In the genomic region with DNA sequence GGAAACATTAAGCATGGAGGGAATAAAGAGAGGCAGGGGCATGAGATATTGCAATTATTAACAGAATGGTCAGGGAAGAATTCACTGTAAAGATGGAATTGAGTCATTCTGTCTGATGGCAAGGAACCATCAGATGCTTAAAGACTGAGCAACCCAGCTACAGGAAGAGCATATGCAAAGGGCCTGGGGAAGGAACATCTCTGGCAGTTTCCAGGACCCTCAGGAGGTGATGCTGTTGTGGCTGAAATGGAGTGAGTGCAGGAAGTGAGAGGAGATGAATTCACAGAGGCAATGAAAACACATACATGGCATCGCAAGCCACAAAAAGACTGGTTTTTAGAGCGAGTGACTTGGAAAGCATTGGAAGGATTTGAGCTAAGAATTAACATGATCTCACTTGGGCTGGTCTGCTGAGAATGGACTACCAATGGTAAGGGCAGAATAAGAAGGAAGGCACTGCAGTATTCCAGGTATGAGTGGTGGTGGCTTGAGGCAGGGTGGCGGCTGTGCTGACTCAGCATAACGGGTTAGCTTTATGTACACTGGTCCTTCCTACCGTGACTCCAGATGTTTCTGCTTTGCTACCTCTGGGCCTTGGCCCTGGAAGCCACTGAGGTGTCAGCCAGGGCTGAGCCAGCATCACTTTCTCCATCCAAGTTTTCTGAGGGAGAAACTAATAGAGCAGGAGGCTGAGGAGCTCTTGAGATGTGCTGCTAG, we compare ENCODE assay signal across 14 cellular contexts. TPM values are rescaled to one million over a fixed set of nuclear protein-coding genes. Genes with fewer than 3 reads are reported as not detected.
DNase-seq lines count a peak whose midpoint lies in the region; ATAC-seq, FAIRE-seq and TF ChIP-seq lines count a peak whose summit lies in the region.
"Had no signal": no experiment of that assay in that cellular context is flagged by ENCODE, and none has a peak within 500 bp of the region (broad histone marks: within the 10 kb centered on the region; RNA-seq: fewer than 3 reads in every experiment).

No MANE protein-coding gene starts in this region.

- no peaks in the 10 kb centered on the region for H3K36me3 Mint-ChIP-seq in glutamatergic neuron (ENCODE audit: unreplicated experiment)

- H3K9me3 Mint-ChIP-seq in glutamatergic neuron (ENCODE audit: unreplicated experiment) = no peaks in the 10 kb centered on the region

- CTCF ChIA-PET in HepG2 (lab: Yijun Ruan, JAX; ENCODE audit: low intra/inter-chr PET ratio, low total read pairs) = no interaction called here
- CTCF ChIA-PET in H1 (lab: Charles Lee; ENCODE audit: partially characterized antibody) = interaction anchor here (0.8 kb wide), 1 partner anchor 168 kb away, joined by 3 read pairs; no protein-coding TSS in a partner anchor

- H3K9me3 ChIP-seq in HepG2 (ENCODE audit: low read length) (no peaks in the 10 kb centered on the region), right lobe of liver (no peaks in the 10 kb centered on the region), H1 (ENCODE audit: insufficient read depth in 2 of 2, low read depth in 1 of 2, low read length in 1 of 2) (no peaks in the 10 kb centered on the region; a peak in 1 of 4 replicates)

- H4K91ac ChIP-seq in H1 (replicated peaks; ENCODE audit: insufficient read length, low read length) = no peak overlapping the region

- no peak for TF ChIP-seq CTCF in HepG2 (CRISPR knock-in tag; IDR thresholded peaks at IDR 0.05)
- TF ChIP-seq CTCF in right lobe of liver (IDR thresholded peaks at IDR 0.05) = no peak
- no peak for TF ChIP-seq CTCF in H1 (IDR thresholded peaks at IDR 0.05; ENCODE audit: control extremely low read depth in 1 of 3, insufficient read depth in 1 of 3, low read depth in 1 of 3, low read length in 3 of 3)
- no peak for TF ChIP-seq CTCF in glutamatergic neuron (IDR thresholded peaks at IDR 0.05; ENCODE audit: partially characterized antibody, unreplicated experiment)

- H2BK12ac ChIP-seq in H1 (ENCODE audit: low read depth, low read length) = no peak overlapping the region

- H3K23ac ChIP-seq in H1 (ENCODE audit: insufficient read length) = no peak overlapping the region

- H4K5ac ChIP-seq in H1 (ENCODE audit: insufficient read length, low read depth, low read length) = no peak overlapping the region

- peaks cover 8% of the 10 kb centered on the region for H3K27me3 Mint-ChIP-seq in glutamatergic neuron (ENCODE audit: unreplicated experiment)
- H3K27me3 Mint-ChIP-seq: B cell; CD4-positive, alpha-beta memory T cell had no signal

- H3K4me1 ChIP-seq in HepG2 (ENCODE audit: insufficient read depth, low read length) (peaks cover 20% of the 10 kb centered on the region), right lobe of liver (peaks cover 0 to under 1% (median 0%) of the 10 kb centered on the region in 4 donors), H1 (replicated peaks in 1 of 4; ENCODE audit: control insufficient read depth in 3 of 4, insufficient read depth in 4 of 4, low read length in 3 of 4) (no peaks in the 10 kb centered on the region)

- in situ Hi-C loops in HepG2 (cut with HindIII; ENCODE audit: extremely low pct_ligation_motif_present, low pct_unique_long_range_greater_than_20kb) = no loop called here

- FAIRE-seq in HepG2 (lab: Jason Lieb, UNC) = no peak
- no peak for FAIRE-seq in H1 (lab: Jason Lieb, UNC)
- FAIRE-seq in H54 (lab: Jason Lieb, UNC) = no peak
- FAIRE-seq: GM12891 had no signal

- intact Hi-C loops in HepG2 (cut with micrococcal nuclease; ENCODE audit: unreplicated experiment) = no loop called here
- intact Hi-C loops in right lobe of liver (cut with DNase I) = no loop called here

- no peak overlapping the region for H3K4ac ChIP-seq in H1 (replicated peaks; ENCODE audit: insufficient read length, low read depth, low read length)

- POLR2A ChIA-PET in HepG2 (lab: Yijun Ruan, JAX) (no interaction called here), H1 (lab: Charles Lee; ENCODE audit: partially characterized antibody) (no interaction called here)

- TF ChIP-seq EP300 in HepG2 (IDR thresholded peaks at IDR 0.05; ENCODE audit: low read depth in 2 of 2, low read length in 2 of 2) = no peak
- no peak for TF ChIP-seq EP300 in HepG2 (CRISPR knock-in tag; IDR thresholded peaks at IDR 0.05; ENCODE audit: borderline replicate concordance)
- TF ChIP-seq EP300 in H1 (IDR thresholded peaks at IDR 0.05; ENCODE audit: borderline replicate concordance in 1 of 2, low read depth in 2 of 2, low read length in 2 of 2) = no peak

- H3K4me2 ChIP-seq in HepG2 (ENCODE audit: low read depth, low read length) (no peak overlapping the region), H1 (ENCODE audit: insufficient read depth in 1 of 2, low read depth in 2 of 2, low read length in 2 of 2) (no peak overlapping the region)

- no peak overlapping the region for H3K27ac Mint-ChIP-seq in glutamatergic neuron (ENCODE audit: unreplicated experiment)
- H3K27ac Mint-ChIP-seq: B cell had no signal

- no peak overlapping the region for H2BK15ac ChIP-seq in H1 (ENCODE audit: low read length)

- BruUV-seq in HepG2 (replicated peaks; lab: Mats Ljungman, UMichigan) = no TSS peak

- TF ChIP-seq RAD21 in HepG2 (CRISPR knock-in tag; IDR thresholded peaks at IDR 0.05) (no peak), H1 (IDR thresholded peaks at IDR 0.05 in 1 of 2, conservative IDR thresholded peaks at IDR 0.05 in 1 of 2; ENCODE audit: low read depth in 2 of 2, low read length in 2 of 2) (no peak)

- ATAC-seq in HepG2 (no peak), right lobe of liver (no peak)

- DNase-seq in HepG2 (ENCODE audit: low spot score) (no peak), right lobe of liver (no peak), H1 (ENCODE audit: low read depth in 1 of 2, low spot score in 2 of 2) (no peak), H54 (ENCODE audit: insufficient read length, low spot score) (no peak), glutamatergic neuron (no peak), HPDE6-E6E7 (ENCODE audit: extremely low spot score) (no peak)
- DNase-seq: 8988T; CD4-positive, alpha-beta memory T cell; DMS79; GOT3; HCEC 1CT had no signal

- H3K79me1 ChIP-seq in H1 (ENCODE audit: low read depth, low read length) = no peaks in the 10 kb centered on the region

- 97% methylated on average over 5 of the region's 5 CpGs for WGBS in HepG2 (ENCODE audit: low lambda C conversion rate)
- WGBS in right lobe of liver (ENCODE audit: insufficient coverage, low coverage, low lambda C conversion rate, missing lambda C conversion rate) = 100% methylated on average over 1 of the region's 5 CpGs
- WGBS in H1 (ENCODE audit: extremely low coverage in 1 of 2, insufficient coverage in 1 of 2, insufficient read length in 1 of 2, insufficient replicate concordance in 2 of 2, low coverage in 1 of 2, low lambda C conversion rate in 2 of 2, missing lambda C conversion rate in 1 of 2), 2 experiments = 98% methylated on average over 5 of the region's 5 CpGs; no CpG with 5 or more reads in 1 of the 2 experiments

- no peak overlapping the region for H3K18ac ChIP-seq in H1 (ENCODE audit: extremely low read depth, low read length)

- no peak overlapping the region for H3K56ac ChIP-seq in H1 (replicated peaks; ENCODE audit: insufficient read length, low read depth, low read length)

- H2BK120ac ChIP-seq in H1 (replicated peaks; ENCODE audit: low read depth, low read length) = no peak overlapping the region

- no peak overlapping the region for H2AFZ ChIP-seq in HepG2 (ENCODE audit: low read length)
- no peak overlapping the region for H2AFZ ChIP-seq in H1 (ENCODE audit: low read length)

- no peak overlapping the region for H2AK5ac ChIP-seq in H1 (ENCODE audit: low read depth, low read length)

- H4K20me1 ChIP-seq in HepG2 (ENCODE audit: insufficient read depth, low read length) (no peaks in the 10 kb centered on the region), H1 (replicated peaks in 1 of 2; ENCODE audit: control insufficient read depth in 1 of 2, insufficient read depth in 2 of 2, low read length in 2 of 2) (no peaks in the 10 kb centered on the region)

- no peak overlapping the region for H3K4me3 ChIP-seq in HepG2 (replicated peaks in 1 of 3; ENCODE audit: insufficient read depth in 1 of 3, low read depth in 2 of 3, low read length in 3 of 3)
- no peak overlapping the region for H3K4me3 ChIP-seq in right lobe of liver
- H3K4me3 ChIP-seq in H1 (ENCODE audit: extremely low read depth in 1 of 4, insufficient read depth in 2 of 4, low read depth in 3 of 4, low read length in 4 of 4) = no peak overlapping the region

- peaks cover 7 to 25% of the 10 kb centered on the region in 2 experiments; a peak in 3 of 5 replicates for H3K36me3 ChIP-seq in HepG2 (replicated peaks in 1 of 2; ENCODE audit: control insufficient read depth in 1 of 2, insufficient read depth in 2 of 2, low read length in 2 of 2)
- H3K36me3 ChIP-seq in right lobe of liver = no peaks in the 10 kb centered on the region
- H3K36me3 ChIP-seq in H1 (ENCODE audit: control insufficient read depth in 2 of 4, insufficient read depth in 4 of 4, low read length in 3 of 4) = peaks cover 0 to 20% (median 6%) of the 10 kb centered on the region in 4 experiments; a peak in 6 of 8 replicates

- no peak for TF ChIP-seq POLR2A in HepG2 (IDR thresholded peaks at IDR 0.05; ENCODE audit: insufficient read depth in 1 of 2, low read depth in 2 of 2, low read length in 2 of 2)
- no peak for TF ChIP-seq POLR2A in right lobe of liver (IDR thresholded peaks at IDR 0.05)
- no peak for TF ChIP-seq POLR2A in H1 (IDR thresholded peaks at IDR 0.05; ENCODE audit: control extremely low read depth in 1 of 2, low read depth in 2 of 2, low read length in 2 of 2)
- TF ChIP-seq POLR2A in H54 (IDR thresholded peaks at IDR 0.05; ENCODE audit: low read depth, low read length) = no peak

- no peaks in the 10 kb centered on the region for H3K23me2 ChIP-seq in H1 (ENCODE audit: low read depth, low read length)

- no peak overlapping the region for H3K9ac ChIP-seq in HepG2 (ENCODE audit: insufficient read depth, low read depth, low read length)
- no peak overlapping the region; a peak in 1 of 7 replicates for H3K9ac ChIP-seq in H1 (replicated peaks in 1 of 4; ENCODE audit: extremely low read depth in 1 of 4, low read depth in 3 of 4, low read length in 3 of 4)

- H3K79me2 ChIP-seq in HepG2 (ENCODE audit: insufficient read depth, low read length) (no peaks in the 10 kb centered on the region), H1 (ENCODE audit: control insufficient read depth in 1 of 2, insufficient read depth in 2 of 2, low read length in 2 of 2) (no peaks in the 10 kb centered on the region)

- no peak overlapping the region for H3K14ac ChIP-seq in H1 (ENCODE audit: insufficient read length)

- H3K4me1 Mint-ChIP-seq in glutamatergic neuron (ENCODE audit: low read depth, unreplicated experiment) = peaks cover 2% of the 10 kb centered on the region

- H3K4me3 Mint-ChIP-seq in glutamatergic neuron (ENCODE audit: unreplicated experiment) = no peak overlapping the region
- H3K4me3 Mint-ChIP-seq: B cell; CD4-positive, alpha-beta memory T cell had no signal

- H4K8ac ChIP-seq in H1 (ENCODE audit: extremely low read depth, insufficient read depth, low read length) = no peak overlapping the region

- H3K27ac ChIP-seq in HepG2 (ENCODE audit: extremely low read length, insufficient read depth, low read length) = no peak overlapping the region
- H3K27ac ChIP-seq in right lobe of liver = no peak overlapping the region
- no peak overlapping the region for H3K27ac ChIP-seq in H1 (ENCODE audit: low read depth, low read length)
- H3K27ac ChIP-seq: C4-2B had no signal

- no peaks in the 10 kb centered on the region for H3K27me3 ChIP-seq in HepG2 (ENCODE audit: control insufficient read depth in 1 of 2, insufficient read depth in 2 of 2, low read length in 2 of 2)
- H3K27me3 ChIP-seq in right lobe of liver = no peaks in the 10 kb centered on the region
- no peaks in the 10 kb centered on the region for H3K27me3 ChIP-seq in H1 (replicated peaks in 1 of 4; ENCODE audit: control insufficient read depth in 3 of 4, extremely low read depth in 1 of 4, insufficient read depth in 3 of 4, low read length in 3 of 4)

- no peak overlapping the region for H2BK20ac ChIP-seq in H1 (ENCODE audit: low read length)

- H2BK5ac ChIP-seq in H1 (ENCODE audit: low read depth, low read length) = no peak overlapping the region

RNA-seq across cellular contexts. Expression of gene BTN3A3, which starts 13.1 kb away (rescaled TPM):
- total RNA-seq in HepG2 (2016; rRNA removed; fragmentation: Illumina TruSeq; extraction: Trizol) (2.9 and 4.3 TPM in 2 replicates), right lobe of liver (10 to 100 TPM in 3 of 6 experiments, 1 to 10 TPM in 3; 5.2 to 13.8 (median 9.1) TPM), glutamatergic neuron (ENCODE audit: unreplicated experiment) (not detected)
- 1.1 and 1.8 TPM in 2 replicates for total RNA-seq in HepG2 (2016; cell fraction: cytosol; rRNA removed; fragmentation: Illumina TruSeq; extraction: Trizol; ENCODE audit: low read depth)
- total RNA-seq in HepG2 (2016; cell fraction: insoluble cytoplasmic fraction; rRNA removed; fragmentation: Illumina TruSeq; extraction: Trizol) = 4.0 and 5.3 TPM in 2 replicates
- total RNA-seq in HepG2 (2016; cell fraction: membrane; rRNA removed; fragmentation: Illumina TruSeq; extraction: Trizol) = 1.1 and 2.7 TPM in 2 replicates
- total RNA-seq in HepG2 (2016; cell fraction: nucleus; rRNA removed; fragmentation: Illumina TruSeq; extraction: Trizol) = 10.3 and 12.7 TPM in 2 replicates
- polyA plus RNA-seq in HepG2 (2011; rRNA removed) (5.0 and 6.3 TPM in 2 replicates), H1 (2011; rRNA removed) (2.6 and 2.9 TPM in 2 replicates)
- 2.3 and 3.7 TPM in 2 replicates for polyA plus RNA-seq in HepG2 (2011; cell fraction: cytosol; rRNA removed)
- 12.9 and 22.9 TPM in 2 replicates for polyA plus RNA-seq in HepG2 (2011; cell fraction: nucleus; rRNA removed)
- 3.7 and 5.2 TPM in 2 replicates for polyA plus RNA-seq in HepG2 (2012)
- 0.26 and 0.36 TPM in 2 replicates for polyA plus RNA-seq in HepG2 (2016; cell fraction: cytosol; fragmentation: Illumina TruSeq; extraction: Trizol; ENCODE audit: low read depth)
- 1.9 and 2.2 TPM in 2 replicates for polyA plus RNA-seq in HepG2 (2016; cell fraction: insoluble cytoplasmic fraction; fragmentation: Illumina TruSeq; extraction: Trizol; ENCODE audit: low read depth)
- 0.65 and 0.73 TPM in 2 replicates for polyA plus RNA-seq in HepG2 (2016; cell fraction: membrane; fragmentation: Illumina TruSeq; extraction: Trizol; ENCODE audit: low read depth)
- 13.4 and 14.1 TPM in 2 replicates for polyA plus RNA-seq in HepG2 (2016; cell fraction: nucleus; fragmentation: Illumina TruSeq; extraction: Trizol; ENCODE audit: insufficient read depth, low read depth)
- 8.0 and 29.3 TPM in 2 replicates for polyA minus RNA-seq in HepG2 (2011; rRNA and poly(A)+ RNA removed; ENCODE audit: low replicate concordance)
- polyA minus RNA-seq in HepG2 (2011; cell fraction: cytosol; rRNA and poly(A)+ RNA removed) = 1.1 and 1.4 TPM in 2 replicates
- 10.0 and 27.5 TPM in 2 replicates for polyA minus RNA-seq in HepG2 (2011; cell fraction: nucleus; rRNA and poly(A)+ RNA removed)
- 2.0 and 3.4 TPM in 2 replicates for total RNA-seq in H1 (2021; fragmentation: NEBNext Ultra II Directional; extraction: Animal tissue kit (Norgen Biotek cat#: 25700))
- 3.5 TPM for polyA plus RNA-seq in H1 (2011; cell fraction: cytosol; rRNA removed)
- polyA plus RNA-seq in H1 (2011; cell fraction: nucleus; rRNA removed) = 11.3 TPM
- polyA plus RNA-seq in H1 (2012, experiment 1 of 2) = 1.8 to 3.1 TPM (median 2.6 TPM) in 4 replicates
- polyA plus RNA-seq in H1 (2012, experiment 2 of 2) = 0.12 TPM
- 2.2 TPM for polyA plus RNA-seq in H1 (2013, experiment 1 of 2)
- polyA plus RNA-seq in H1 (2013, experiment 2 of 2) = 1.5 TPM
- polyA minus RNA-seq in H1 (2011; rRNA and poly(A)+ RNA removed) = 6.9 and 7.9 TPM in 2 replicates
- 1.5 TPM for polyA minus RNA-seq in H1 (2011; cell fraction: cytosol; rRNA and poly(A)+ RNA removed)
- polyA minus RNA-seq in H1 (2011; cell fraction: nucleus; rRNA and poly(A)+ RNA removed) = 10.3 TPM

RNA-seq across cellular contexts. Expression of gene BTN3A1, which starts 25.2 kb away (rescaled TPM):
- total RNA-seq in HepG2 (2016; rRNA removed; fragmentation: Illumina TruSeq; extraction: Trizol) (8.1 and 13.3 TPM in 2 replicates), right lobe of liver (10 to 100 TPM in 4 of 6 experiments, 1 to 10 TPM in 2; 9.0 to 15.9 (median 10.6) TPM), glutamatergic neuron (ENCODE audit: unreplicated experiment) (2.2 TPM)
- total RNA-seq in HepG2 (2016; cell fraction: cytosol; rRNA removed; fragmentation: Illumina TruSeq; extraction: Trizol; ENCODE audit: low read depth) = 3.0 and 3.2 TPM in 2 replicates
- 8.0 and 11.8 TPM in 2 replicates for total RNA-seq in HepG2 (2016; cell fraction: insoluble cytoplasmic fraction; rRNA removed; fragmentation: Illumina TruSeq; extraction: Trizol)
- 7.8 and 8.0 TPM in 2 replicates for total RNA-seq in HepG2 (2016; cell fraction: membrane; rRNA removed; fragmentation: Illumina TruSeq; extraction: Trizol)
- 15.9 and 17.1 TPM in 2 replicates for total RNA-seq in HepG2 (2016; cell fraction: nucleus; rRNA removed; fragmentation: Illumina TruSeq; extraction: Trizol)
- polyA plus RNA-seq in HepG2 (2011; rRNA removed) (14.0 and 17.0 TPM in 2 replicates), H1 (2011; rRNA removed) (4.4 and 4.7 TPM in 2 replicates)
- 6.9 and 9.3 TPM in 2 replicates for polyA plus RNA-seq in HepG2 (2011; cell fraction: cytosol; rRNA removed)
- 29.0 and 46.1 TPM in 2 replicates for polyA plus RNA-seq in HepG2 (2011; cell fraction: nucleus; rRNA removed)
- polyA plus RNA-seq in HepG2 (2012) = 9.4 and 11.5 TPM in 2 replicates
- 0.54 and 0.75 TPM in 2 replicates for polyA plus RNA-seq in HepG2 (2016; cell fraction: cytosol; fragmentation: Illumina TruSeq; extraction: Trizol; ENCODE audit: low read depth)
- 4.6 and 4.8 TPM in 2 replicates for polyA plus RNA-seq in HepG2 (2016; cell fraction: insoluble cytoplasmic fraction; fragmentation: Illumina TruSeq; extraction: Trizol; ENCODE audit: low read depth)
- 2.4 and 2.5 TPM in 2 replicates for polyA plus RNA-seq in HepG2 (2016; cell fraction: membrane; fragmentation: Illumina TruSeq; extraction: Trizol; ENCODE audit: low read depth)
- 27.2 and 30.6 TPM in 2 replicates for polyA plus RNA-seq in HepG2 (2016; cell fraction: nucleus; fragmentation: Illumina TruSeq; extraction: Trizol; ENCODE audit: insufficient read depth, low read depth)
- polyA minus RNA-seq in HepG2 (2011; rRNA and poly(A)+ RNA removed; ENCODE audit: low replicate concordance) = 46.1 and 68.9 TPM in 2 replicates
- polyA minus RNA-seq in HepG2 (2011; cell fraction: cytosol; rRNA and poly(A)+ RNA removed) = 8.0 and 8.9 TPM in 2 replicates
- 17.8 and 27.4 TPM in 2 replicates for polyA minus RNA-seq in HepG2 (2011; cell fraction: nucleus; rRNA and poly(A)+ RNA removed)
- total RNA-seq in H1 (2021; fragmentation: NEBNext Ultra II Directional; extraction: Animal tissue kit (Norgen Biotek cat#: 25700)) = 5.1 and 5.6 TPM in 2 replicates
- polyA plus RNA-seq in H1 (2011; cell fraction: cytosol; rRNA removed) = 6.1 TPM
- polyA plus RNA-seq in H1 (2011; cell fraction: nucleus; rRNA removed) = 13.8 TPM
- 4.9 to 7.4 TPM (median 7.2 TPM) in 4 replicates for polyA plus RNA-seq in H1 (2012, experiment 1 of 2)
- polyA plus RNA-seq in H1 (2012, experiment 2 of 2) = 0.83 TPM
- polyA plus RNA-seq in H1 (2013, experiment 1 of 2) = 5.4 TPM
- 6.0 TPM for polyA plus RNA-seq in H1 (2013, experiment 2 of 2)
- 5.9 and 22.2 TPM in 2 replicates for polyA minus RNA-seq in H1 (2011; rRNA and poly(A)+ RNA removed)
- 1.8 TPM for polyA minus RNA-seq in H1 (2011; cell fraction: cytosol; rRNA and poly(A)+ RNA removed)
- 8.9 TPM for polyA minus RNA-seq in H1 (2011; cell fraction: nucleus; rRNA and poly(A)+ RNA removed)

RNA-seq across cellular contexts. Expression of gene BTN2A1, which starts 30.5 kb away (rescaled TPM):
- total RNA-seq in HepG2 (2016; rRNA removed; fragmentation: Illumina TruSeq; extraction: Trizol) (9.1 and 16.4 TPM in 2 replicates), right lobe of liver (1 to 10 TPM; 3.6 to 8.3 (median 5.2) TPM), glutamatergic neuron (ENCODE audit: unreplicated experiment) (41.6 TPM)
- total RNA-seq in HepG2 (2016; cell fraction: cytosol; rRNA removed; fragmentation: Illumina TruSeq; extraction: Trizol; ENCODE audit: low read depth) = 2.8 and 3.8 TPM in 2 replicates
- 9.2 and 15.3 TPM in 2 replicates for total RNA-seq in HepG2 (2016; cell fraction: insoluble cytoplasmic fraction; rRNA removed; fragmentation: Illumina TruSeq; extraction: Trizol)
- total RNA-seq in HepG2 (2016; cell fraction: membrane; rRNA removed; fragmentation: Illumina TruSeq; extraction: Trizol) = 5.5 and 6.0 TPM in 2 replicates
- total RNA-seq in HepG2 (2016; cell fraction: nucleus; rRNA removed; fragmentation: Illumina TruSeq; extraction: Trizol) = 18.6 and 21.3 TPM in 2 replicates
- polyA plus RNA-seq in HepG2 (2011; rRNA removed) (30.4 and 35.0 TPM in 2 replicates), H1 (2011; rRNA removed) (8.7 and 8.9 TPM in 2 replicates)
- polyA plus RNA-seq in HepG2 (2011; cell fraction: cytosol; rRNA removed) = 23.7 and 28.2 TPM in 2 replicates
- 33.3 and 38.3 TPM in 2 replicates for polyA plus RNA-seq in HepG2 (2011; cell fraction: nucleus; rRNA removed)
- 18.7 and 23.0 TPM in 2 replicates for polyA plus RNA-seq in HepG2 (2012)
- polyA plus RNA-seq in HepG2 (2016; cell fraction: cytosol; fragmentation: Illumina TruSeq; extraction: Trizol; ENCODE audit: low read depth) = 2.6 and 3.2 TPM in 2 replicates
- 11.1 TPM in 2 replicates for polyA plus RNA-seq in HepG2 (2016; cell fraction: insoluble cytoplasmic fraction; fragmentation: Illumina TruSeq; extraction: Trizol; ENCODE audit: low read depth)
- polyA plus RNA-seq in HepG2 (2016; cell fraction: membrane; fragmentation: Illumina TruSeq; extraction: Trizol; ENCODE audit: low read depth) = 3.3 and 3.5 TPM in 2 replicates
- 49.0 and 49.2 TPM in 2 replicates for polyA plus RNA-seq in HepG2 (2016; cell fraction: nucleus; fragmentation: Illumina TruSeq; extraction: Trizol; ENCODE audit: insufficient read depth, low read depth)
- 23.9 and 31.6 TPM in 2 replicates for polyA minus RNA-seq in HepG2 (2011; rRNA and poly(A)+ RNA removed; ENCODE audit: low replicate concordance)
- polyA minus RNA-seq in HepG2 (2011; cell fraction: cytosol; rRNA and poly(A)+ RNA removed) = 10.4 and 12.6 TPM in 2 replicates
- polyA minus RNA-seq in HepG2 (2011; cell fraction: nucleus; rRNA and poly(A)+ RNA removed) = 25.0 and 37.0 TPM in 2 replicates
- total RNA-seq in H1 (2021; fragmentation: NEBNext Ultra II Directional; extraction: Animal tissue kit (Norgen Biotek cat#: 25700)) = 10.6 and 11.0 TPM in 2 replicates
- 11.6 TPM for polyA plus RNA-seq in H1 (2011; cell fraction: cytosol; rRNA removed)
- polyA plus RNA-seq in H1 (2011; cell fraction: nucleus; rRNA removed) = 16.1 TPM
- polyA plus RNA-seq in H1 (2012, experiment 1 of 2) = 11.0 to 13.9 TPM (median 11.8 TPM) in 4 replicates
- polyA plus RNA-seq in H1 (2012, experiment 2 of 2) = 3.7 TPM
- polyA plus RNA-seq in H1 (2013, experiment 1 of 2) = 9.1 TPM
- 9.8 TPM for polyA plus RNA-seq in H1 (2013, experiment 2 of 2)
- 12.9 and 13.4 TPM in 2 replicates for polyA minus RNA-seq in H1 (2011; rRNA and poly(A)+ RNA removed)
- polyA minus RNA-seq in H1 (2011; cell fraction: cytosol; rRNA and poly(A)+ RNA removed) = 4.9 TPM
- polyA minus RNA-seq in H1 (2011; cell fraction: nucleus; rRNA and poly(A)+ RNA removed) = 12.0 TPM

RNA-seq across cellular contexts. Expression of gene BTN2A2, which starts 44.3 kb away (rescaled TPM):
- 6.0 and 12.2 TPM in 2 replicates for total RNA-seq in HepG2 (2016; rRNA removed; fragmentation: Illumina TruSeq; extraction: Trizol)
- 2.6 and 2.7 TPM in 2 replicates for total RNA-seq in HepG2 (2016; cell fraction: cytosol; rRNA removed; fragmentation: Illumina TruSeq; extraction: Trizol; ENCODE audit: low read depth)
- total RNA-seq in HepG2 (2016; cell fraction: insoluble cytoplasmic fraction; rRNA removed; fragmentation: Illumina TruSeq; extraction: Trizol) = 5.9 and 11.3 TPM in 2 replicates
- 3.3 and 3.6 TPM in 2 replicates for total RNA-seq in HepG2 (2016; cell fraction: membrane; rRNA removed; fragmentation: Illumina TruSeq; extraction: Trizol)
- 18.5 and 19.7 TPM in 2 replicates for total RNA-seq in HepG2 (2016; cell fraction: nucleus; rRNA removed; fragmentation: Illumina TruSeq; extraction: Trizol)
- 10.8 and 15.4 TPM in 2 replicates for polyA plus RNA-seq in HepG2 (2011; rRNA removed)
- polyA plus RNA-seq in HepG2 (2011; cell fraction: cytosol; rRNA removed) = 8.1 and 9.6 TPM in 2 replicates
- polyA plus RNA-seq in HepG2 (2011; cell fraction: nucleus; rRNA removed) = 24.5 and 30.2 TPM in 2 replicates
- 8.5 and 8.6 TPM in 2 replicates for polyA plus RNA-seq in HepG2 (2012)
- polyA plus RNA-seq in HepG2 (2016; cell fraction: cytosol; fragmentation: Illumina TruSeq; extraction: Trizol; ENCODE audit: low read depth) = 0.77 and 0.96 TPM in 2 replicates
- 4.7 and 5.5 TPM in 2 replicates for polyA plus RNA-seq in HepG2 (2016; cell fraction: insoluble cytoplasmic fraction; fragmentation: Illumina TruSeq; extraction: Trizol; ENCODE audit: low read depth)
- polyA plus RNA-seq in HepG2 (2016; cell fraction: membrane; fragmentation: Illumina TruSeq; extraction: Trizol; ENCODE audit: low read depth) = 1.7 and 2.0 TPM in 2 replicates
- polyA plus RNA-seq in HepG2 (2016; cell fraction: nucleus; fragmentation: Illumina TruSeq; extraction: Trizol; ENCODE audit: insufficient read depth, low read depth) = 17.6 and 22.8 TPM in 2 replicates
- 2.5 and 22.6 TPM in 2 replicates for polyA minus RNA-seq in HepG2 (2011; rRNA and poly(A)+ RNA removed; ENCODE audit: low replicate concordance)
- 6.1 and 6.4 TPM in 2 replicates for polyA minus RNA-seq in HepG2 (2011; cell fraction: cytosol; rRNA and poly(A)+ RNA removed)
- polyA minus RNA-seq in HepG2 (2011; cell fraction: nucleus; rRNA and poly(A)+ RNA removed) = 29.2 and 34.7 TPM in 2 replicates
- total RNA-seq in right lobe of liver = 1 to 10 TPM; 1.9 to 5.3 (median 3.7) TPM
- 16.0 and 20.2 TPM in 2 replicates for total RNA-seq in H1 (2021; fragmentation: NEBNext Ultra II Directional; extraction: Animal tissue kit (Norgen Biotek cat#: 25700))
- 12.2 and 14.9 TPM in 2 replicates for polyA plus RNA-seq in H1 (2011; rRNA removed)
- 18.5 TPM for polyA plus RNA-seq in H1 (2011; cell fraction: cytosol; rRNA removed)
- 36.1 TPM for polyA plus RNA-seq in H1 (2011; cell fraction: nucleus; rRNA removed)
- polyA plus RNA-seq in H1 (2012, experiment 1 of 2) = 16.0 to 20.3 TPM (median 16.8 TPM) in 4 replicates
- polyA plus RNA-seq in H1 (2012, experiment 2 of 2) = 7.9 TPM
- polyA plus RNA-seq in H1 (2013, experiment 1 of 2) = 20.6 TPM
- polyA plus RNA-seq in H1 (2013, experiment 2 of 2) = 20.3 TPM
- polyA minus RNA-seq in H1 (2011; rRNA and poly(A)+ RNA removed) = 33.1 TPM in 2 replicates
- 13.3 TPM for polyA minus RNA-seq in H1 (2011; cell fraction: cytosol; rRNA and poly(A)+ RNA removed)
- 44.5 TPM for polyA minus RNA-seq in H1 (2011; cell fraction: nucleus; rRNA and poly(A)+ RNA removed)
- total RNA-seq in glutamatergic neuron (ENCODE audit: unreplicated experiment) = 109 TPM

Comparison
In these comparisons a context has a peak if more than half of its experiments do, and no peak if none do; other contexts are left out.
1. Of the 41 proteins assayed by ChIP-seq in both HepG2 and H1: peak only in HepG2: none; only in H1: none; in both: MAFK; in neither: 40.